ENCODE assay signal across 24 cellular contexts in the genomic region with DNA sequence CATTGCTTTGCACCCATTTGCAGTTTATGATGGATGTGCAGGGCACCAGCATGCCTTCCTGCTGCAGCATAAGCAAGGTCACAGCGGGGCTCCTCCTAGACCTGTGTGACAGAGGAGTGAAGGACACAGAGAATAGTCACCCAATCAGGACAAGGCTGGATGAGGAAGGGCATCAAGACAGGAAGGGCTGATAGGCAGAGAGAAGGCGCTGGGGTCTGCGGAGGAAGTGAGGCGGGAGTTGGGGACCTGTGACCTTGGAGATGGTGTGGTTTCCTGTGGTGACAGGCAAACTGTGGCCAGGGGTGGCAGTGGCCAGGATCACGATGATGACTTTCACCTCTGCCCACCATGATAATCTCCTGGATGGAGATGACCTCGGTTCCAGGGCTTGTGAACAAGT. TPM values are rescaled to one million over a fixed set of nuclear protein-coding genes. Genes with fewer than 3 reads are reported as not detected.
"Had no signal": no experiment of that assay in that cellular context is flagged by ENCODE, and none has a peak within 500 bp of the region (broad histone marks: within the 10 kb centered on the region; RNA-seq: fewer than 3 reads in every experiment).

No MANE protein-coding gene starts in this region.

- H3K4me3 ChIP-seq: body of pancreas, cardiac muscle cell, colonic mucosa, hepatocyte, ovary, skin epidermis, uterus had no signal

- H3K79me2 ChIP-seq: hepatocyte had no signal

- H2AFZ ChIP-seq: hepatocyte had no signal

- H3K4me2 ChIP-seq: hepatocyte had no signal

- H3K27ac ChIP-seq: body of pancreas, cardiac muscle cell, colonic mucosa, dorsolateral prefrontal cortex, hepatocyte, ovary, skin epidermis, uterus had no signal

- H3K27me3 ChIP-seq: colonic mucosa, ovary had no signal

- DNase-seq: activated CD4-positive, alpha-beta T cell treated with anti-CD3 and anti-CD28 coated beads for 4 hours; activated CD4-positive, alpha-beta T cell treated with anti-CD3 and anti-CD28 coated beads, Interleukin-2, amount 50 U/mL, for 4 hours; activated CD4-positive, CD25-positive, alpha-beta regulatory T cell; activated naive CD4-positive, alpha-beta T cell treated with Interleukin-2 at 50 U/mL for 16 hours; activated T-cell treated with anti-CD3 and anti-CD28 coated beads for 4 hours; activated T-cell treated with anti-CD3 and anti-CD28 coated beads, Interleukin-2, amount 50 U/mL, for 72 hours; body of pancreas; cerebellar nuclear complex; colonic mucosa; dorsolateral prefrontal cortex; effector memory CD4-positive, alpha-beta T cell; midbrain; naive thymus-derived CD4-positive, alpha-beta T cell; ovary; stimulated activated CD4-positive, alpha-beta T cell treated with anti-CD3 and anti-CD28 coated beads, Interleukin-12 subunit alpha, Interleukin-12 subunit beta, amount 100 ng/mL, for 4 hours; stimulated activated CD4-positive, alpha-beta T cell treated with anti-CD3 and anti-CD28 coated beads, Interleukin-4, amount 100 ng/mL, for 1 hour; T-helper 9 cell; uterus had no signal

- FAIRE-seq: frontal cortex, keratinocyte had no signal

- H3K36me3 ChIP-seq: cardiac muscle cell, colonic mucosa, ovary, uterus had no signal

- H3K4me1 ChIP-seq: colonic mucosa, uterus had no signal

- ATAC-seq: activated T-cell treated with anti-CD3 and anti-CD28 coated beads, Interleukin-2, amount 50 U/mL, for 72 hours; body of pancreas; naive thymus-derived CD4-positive, alpha-beta T cell; sciatic nerve had no signal

- H3K9me3 ChIP-seq: body of pancreas, colonic mucosa, ovary, uterus had no signal

RNA-seq across cellular contexts. Expression of a gene that starts 16.4 kb away (rescaled TPM):
- polyA plus RNA-seq: naive thymus-derived CD4-positive, alpha-beta T cell had no signal
